9 cellular contexts compared by ENCODE assay signal in the genomic region with DNA sequence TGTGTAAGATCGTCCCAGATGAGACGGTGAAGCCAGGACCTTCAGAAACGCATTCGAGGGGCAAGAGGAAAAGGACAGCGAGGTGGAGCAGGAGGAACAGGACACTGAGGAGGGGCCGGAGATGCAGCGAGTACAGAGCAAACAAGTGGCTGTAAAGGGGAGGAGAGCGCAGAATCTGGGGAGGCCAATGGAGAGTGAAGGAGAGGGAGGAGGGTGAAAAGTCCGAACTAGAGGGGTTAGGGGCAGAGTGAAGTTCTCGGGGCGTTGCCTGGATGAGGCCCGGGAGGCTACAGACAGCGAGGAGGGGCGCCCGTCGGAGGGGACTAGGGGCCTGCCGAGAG. TPM values are rescaled to one million over a fixed set of nuclear protein-coding genes. Genes with fewer than 3 reads are reported as not detected.
A peak's percentile ranks its signal among the peaks of the same experiment; 100 is the strongest.
DNase-seq lines count a peak whose midpoint lies in the region; ATAC-seq, FAIRE-seq and TF ChIP-seq lines count a peak whose summit lies in the region.
"Had no signal": no experiment of that assay in that cellular context is flagged by ENCODE, and none has a peak within 500 bp of the region (broad histone marks: within the 10 kb centered on the region; RNA-seq: fewer than 3 reads in every experiment).

No MANE protein-coding gene starts in this region.

- H3K27ac ChIP-seq in RWPE1, result peak overlapping the region; percentile 44
- H3K27ac ChIP-seq: foreskin keratinocyte had no signal

- CTCF ChIA-PET in RWPE1 (lab: Yijun Ruan, JAX), result interaction anchor here (0.6 kb wide), 1 partner anchor 34 kb away, joined by 3 read pairs; no protein-coding TSS in a partner anchor

- H3K9me3 Mint-ChIP-seq in progenitor cell of endocrine pancreas (ENCODE audit: low read depth), result no peaks in the 10 kb centered on the region

- H3K27ac Mint-ChIP-seq in progenitor cell of endocrine pancreas, result peak overlapping the region; percentile 63

- DNase-seq in GM12891 (ENCODE audit: insufficient read length, low spot score), result no peak
- no peak for DNase-seq in RWPE1 (ENCODE audit: low spot score)
- no peak for DNase-seq in epithelial cell of proximal tubule (ENCODE audit: low read depth)
- no peak for DNase-seq in progenitor cell of endocrine pancreas (ENCODE audit: low spot score, unreplicated experiment)
- no peak for DNase-seq in 8988T
- no peak for DNase-seq in activated CD4-positive, alpha-beta T cell treated with anti-CD3 and anti-CD28 coated beads for 48 hours
- no peak for DNase-seq in kidney glomerular epithelial cell (lab: John Stamatoyannopoulos, UW)

- peaks cover 11% of the 10 kb centered on the region for H3K4me1 Mint-ChIP-seq in progenitor cell of endocrine pancreas (ENCODE audit: low read depth)

- H3K4me3 Mint-ChIP-seq in progenitor cell of endocrine pancreas (ENCODE audit: low read depth), result peak overlapping the region; percentile 67

- no peak for TF ChIP-seq POLR2A in GM12891 (IDR thresholded peaks at IDR 0.05; ENCODE audit: low read depth, low read length)

- TF ChIP-seq CTCF in RWPE1 (conservative IDR thresholded peaks at IDR 0.05; ENCODE audit: low read depth), result no peak
- no peak for TF ChIP-seq CTCF in epithelial cell of proximal tubule (conservative IDR thresholded peaks at IDR 0.05; ENCODE audit: low read depth, low read length)
- no peak for TF ChIP-seq CTCF in progenitor cell of endocrine pancreas (IDR thresholded peaks at IDR 0.05; ENCODE audit: unreplicated experiment)

- peak; percentile 9 for FAIRE-seq in GM12891 (lab: Jason Lieb, UNC)

- ATAC-seq in HG03432 (IDR thresholded peaks at IDR 0.05; ENCODE audit: unreplicated experiment), result no peak

- no peaks in the 10 kb centered on the region for H3K36me3 Mint-ChIP-seq in progenitor cell of endocrine pancreas (ENCODE audit: insufficient read depth)

- H3K27me3 Mint-ChIP-seq in progenitor cell of endocrine pancreas, result no peaks in the 10 kb centered on the region

- H3K4me3 ChIP-seq in epithelial cell of proximal tubule (ENCODE audit: low read depth, low read length), result peak overlapping the region; percentile 60

- POLR2A ChIA-PET in RWPE1 (lab: Yijun Ruan, JAX; ENCODE audit: low non-redundant PET), result no interaction called here

TF ChIP-seq in GM12891, 5 proteins besides CTCF, POLR2A, EP300 and RAD21:
- TF ChIP-seq SPI1 (IDR thresholded peaks at IDR 0.05; ENCODE audit: low read depth, low read length) (no peak), PAX5 (IDR thresholded peaks at IDR 0.05; ENCODE audit: insufficient read depth, low read length, severe bottlenecking) (no peak)

RNA-seq across cellular contexts. Expression of gene PPIL2, which starts 8.8 kb away (rescaled TPM):
- 21.9 TPM for polyA plus RNA-seq in GM12891 (2012; ENCODE audit: low read depth, missing spikeins)
- 25.5 and 31.0 TPM in 2 replicates for total RNA-seq in epithelial cell of proximal tubule
- total RNA-seq in progenitor cell of endocrine pancreas, result 46.7 and 49.2 TPM in 2 replicates

RNA-seq across cellular contexts. Expression of gene SDF2L1, which starts 14.9 kb away (rescaled TPM):
- polyA plus RNA-seq in GM12891 (2012; ENCODE audit: low read depth, missing spikeins), result 40.5 TPM
- total RNA-seq in epithelial cell of proximal tubule (93.2 and 109 TPM in 2 replicates), progenitor cell of endocrine pancreas (27.0 and 28.2 TPM in 2 replicates)

RNA-seq across cellular contexts. Expression of gene CCDC116, which starts 24.4 kb away (rescaled TPM):
- 0.05 TPM for polyA plus RNA-seq in GM12891 (2012; ENCODE audit: low read depth, missing spikeins)
- total RNA-seq in epithelial cell of proximal tubule (0.17 and 0.29 TPM in 2 replicates), progenitor cell of endocrine pancreas (1.3 and 1.4 TPM in 2 replicates)

RNA-seq across cellular contexts. Expression of gene YDJC, which starts 27.2 kb away (rescaled TPM):
- polyA plus RNA-seq in GM12891 (2012; ENCODE audit: low read depth, missing spikeins), result 24.5 TPM
- total RNA-seq in epithelial cell of proximal tubule, result 123 TPM in 2 replicates
- 19.0 and 21.4 TPM in 2 replicates for total RNA-seq in progenitor cell of endocrine pancreas
